In the genomic region with DNA sequence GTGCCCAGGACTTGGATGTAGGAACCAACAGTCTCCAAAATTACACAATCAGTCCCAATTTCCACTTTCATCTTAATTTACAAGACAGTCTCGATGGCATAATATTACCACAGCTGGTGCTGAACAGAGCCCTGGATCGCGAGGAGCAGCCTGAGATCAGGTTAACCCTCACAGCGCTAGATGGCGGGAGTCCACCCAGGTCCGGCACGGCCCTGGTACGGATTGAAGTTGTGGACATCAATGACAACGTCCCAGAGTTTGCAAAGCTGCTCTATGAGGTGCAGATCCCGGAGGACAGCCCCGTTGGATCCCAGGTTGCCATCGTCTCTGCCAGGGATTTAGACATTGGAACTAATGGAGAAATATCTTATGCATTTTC, we compare ENCODE assay signal across 15 cellular contexts. TPM values are rescaled to one million over a fixed set of nuclear protein-coding genes. Genes with fewer than 3 reads are reported as not detected.
DNase-seq lines count a peak whose midpoint lies in the region; ATAC-seq, FAIRE-seq and TF ChIP-seq lines count a peak whose summit lies in the region.
"Had no signal": no experiment of that assay in that cellular context is flagged by ENCODE, and none has a peak within 500 bp of the region (broad histone marks: within the 10 kb centered on the region; RNA-seq: fewer than 3 reads in every experiment).

No MANE protein-coding gene starts in this region.

- no peak for TF ChIP-seq CTCF in A549 (IDR thresholded peaks at IDR 0.05)
- TF ChIP-seq CTCF in LNCaP clone FGC (IDR thresholded peaks at IDR 0.05; ENCODE audit: control insufficient read depth, extremely low read depth, insufficient read depth) = no peak
- TF ChIP-seq CTCF in nephron (IDR thresholded peaks at IDR 0.05; ENCODE audit: unreplicated experiment in 3 of 3) = no peak

- peak overlapping the region; percentile 98 to 99 (median 99) for H3K27ac Mint-ChIP-seq in nephron
- H3K27ac Mint-ChIP-seq in stimulated activated naive B cell treated with anti-CD40 and anti-IgM and Interleukin-4, amounts not matched to agents 10 μg/mL and 1 μg/mL and 100 μg/mL, for 72 hours = no peak overlapping the region
- H3K27ac Mint-ChIP-seq: activated CD4-positive, alpha-beta T cell treated with anti-CD3 and anti-CD28 coated beads, Interleukin-2, amount 10 ng/mL, durations not matched to agents 24 days and 14 days; activated T-helper 1 cell treated with anti-CD3 and anti-CD28 coated beads, Interleukin-12 subunit alpha, Interleukin-12 subunit beta, Interleukin-2, Interleukin-4 antibody, amounts not matched to agents 30 ng/mL and 10 ng/mL and 1 ng/mL, durations not matched to agents 14 hours and 24 hours and 36 hours had no signal

- peaks cover 5% of the 10 kb centered on the region for H3K4me1 Mint-ChIP-seq in nephron
- peaks cover 0 to 1% of the 10 kb centered on the region in 2 donors for H3K4me1 Mint-ChIP-seq in stimulated activated naive B cell treated with anti-CD40 and anti-IgM and Interleukin-4, amounts not matched to agents 10 μg/mL and 1 μg/mL and 100 μg/mL, for 72 hours
- H3K4me1 Mint-ChIP-seq: activated CD4-positive, alpha-beta T cell treated with anti-CD3 and anti-CD28 coated beads, Interleukin-2, amount 10 ng/mL, durations not matched to agents 24 days and 14 days; central memory CD8-positive, alpha-beta T cell had no signal

- no peak for TF ChIP-seq POLR2A in A549 (IDR thresholded peaks at IDR 0.05; ENCODE audit: low read length)
- no peak for TF ChIP-seq POLR2A in GM18505 (IDR thresholded peaks at IDR 0.05; ENCODE audit: borderline replicate concordance, extremely low read depth, insufficient read depth, insufficient read length)

- peaks cover 9% of the 10 kb centered on the region for H3K27me3 Mint-ChIP-seq in nephron (ENCODE audit: low read depth)
- H3K27me3 Mint-ChIP-seq in stimulated activated naive B cell treated with anti-CD40 and anti-IgM and Interleukin-4, amounts not matched to agents 10 μg/mL and 1 μg/mL and 100 μg/mL, for 72 hours = peaks cover 31 to 47% of the 10 kb centered on the region in 2 donors

- peaks cover 56% of the 10 kb centered on the region for H3K36me3 Mint-ChIP-seq in nephron (ENCODE audit: low read depth)
- peaks cover 6% of the 10 kb centered on the region in 2 donors for H3K36me3 Mint-ChIP-seq in stimulated activated naive B cell treated with anti-CD40 and anti-IgM and Interleukin-4, amounts not matched to agents 10 μg/mL and 1 μg/mL and 100 μg/mL, for 72 hours

- no peaks in the 10 kb centered on the region for H3K27me3 ChIP-seq in endocrine pancreas (ENCODE audit: control insufficient read depth, insufficient read depth, low read length)

- H3K4me3 ChIP-seq in A549 (peak overlapping the region; percentile 60), LNCaP clone FGC (ENCODE audit: low read depth, low read length) (peak overlapping the region; percentile 63), endocrine pancreas (ENCODE audit: control insufficient read depth, insufficient read depth, low read length) (peak overlapping the region; percentile 17)

- POLR2A ChIA-PET in A549 (lab: Yijun Ruan, JAX) = interaction anchor here (1.2 to 1.5 kb wide), 2 partner anchors 11 to 225 kb away, joined by 4 read pairs; partner anchors contain the start of gene TAF7

- H3K4me1 ChIP-seq in A549 (no peaks in the 10 kb centered on the region), endocrine pancreas (ENCODE audit: control insufficient read depth, insufficient read depth, low read length) (no peaks in the 10 kb centered on the region)
- H3K4me1 ChIP-seq: parathyroid adenoma, tibial artery had no signal

- WGBS in A549 (ENCODE audit: missing lambda C conversion rate) = 69% methylated on average over 12 of the region's 12 CpGs

- H3K36me3 ChIP-seq in endocrine pancreas (ENCODE audit: control insufficient read depth, insufficient read depth, low read length) = no peaks in the 10 kb centered on the region

- H3K4me3 Mint-ChIP-seq in nephron = peak overlapping the region; percentile 97 to 100 (median 98)
- H3K4me3 Mint-ChIP-seq in stimulated activated naive B cell treated with anti-CD40 and anti-IgM and Interleukin-4, amounts not matched to agents 10 μg/mL and 1 μg/mL and 100 μg/mL, for 72 hours = no peak overlapping the region

- ATAC-seq in A549 = peak in 1 of 2 experiments; percentile 45; a peak in 3 of 6 replicates
- ATAC-seq in GM18505 (IDR thresholded peaks at IDR 0.05; ENCODE audit: unreplicated experiment) = no peak
- no peak for ATAC-seq in stimulated activated naive B cell treated with anti-CD40 and anti-IgM and Interleukin-4, amounts not matched to agents 10 μg/mL and 1 μg/mL and 100 μg/mL, for 72 hours (replicated peaks)

- DNase-seq in A549 (ENCODE audit: low read depth in 1 of 2, low spot score in 1 of 2) (no peak), LNCaP clone FGC (ENCODE audit: low read depth) (no peak), HTR-8/SVneo (ENCODE audit: insufficient read length, low spot score) (no peak), NCI-H2081 (lab: John Stamatoyannopoulos, UW) (no peak)
- DNase-seq in stimulated activated naive B cell treated with anti-CD40 and anti-IgM and Interleukin-4, amounts not matched to agents 10 μg/mL and 1 μg/mL and 100 μg/mL, for 72 hours = no peak
- DNase-seq: activated CD4-positive, alpha-beta T cell treated with anti-CD3 and anti-CD28 coated beads, Interleukin-2, amount 10 ng/mL, durations not matched to agents 24 days and 14 days; AML-193; NCI-H69; tibial artery had no signal

- FAIRE-seq in A549 (lab: Jason Lieb, UNC) (no peak), HTR-8/SVneo (lab: Jason Lieb, UNC) (no peak)

- CTCF ChIA-PET in A549 (lab: Yijun Ruan, JAX) = interaction anchor here (0.6 to 2.2 kb wide), 19 partner anchors 9 to 592 kb away, joined by 3 to 18 read pairs (median 4); partner anchors contain the start of genes PCDHA5, PCDHB6 and TAF7

- TF ChIP-seq RAD21 in A549 (conservative IDR thresholded peaks at IDR 0.05 in 1 of 2, IDR thresholded peaks at IDR 0.05 in 1 of 2) = no peak

- peak overlapping the region in 1 of 2 experiments; percentile 82; a peak in 2 of 6 replicates for H3K27ac ChIP-seq in A549
- H3K27ac ChIP-seq: parathyroid adenoma, tibial artery had no signal

- no peak overlapping the region for H3K9ac ChIP-seq in endocrine pancreas (ENCODE audit: control insufficient read depth, insufficient read depth, low read length)
- H3K9ac ChIP-seq: parathyroid adenoma had no signal

- H3K9me3 ChIP-seq in A549 (peaks cover 13% of the 10 kb centered on the region; the same call in 2 of the 3 replicates), endocrine pancreas (ENCODE audit: control insufficient read depth, low read length) (peaks cover 4% of the 10 kb centered on the region)

- H3K4me2 ChIP-seq in A549 = peak overlapping the region; percentile 69

- H3K9me3 Mint-ChIP-seq in nephron = peaks cover 51% of the 10 kb centered on the region
- peaks cover 7 to 18% of the 10 kb centered on the region in 2 donors for H3K9me3 Mint-ChIP-seq in stimulated activated naive B cell treated with anti-CD40 and anti-IgM and Interleukin-4, amounts not matched to agents 10 μg/mL and 1 μg/mL and 100 μg/mL, for 72 hours
- H3K9me3 Mint-ChIP-seq: central memory CD8-positive, alpha-beta T cell had no signal

- TF ChIP-seq EP300 in A549 (IDR thresholded peaks at IDR 0.05) = no peak

TF ChIP-seq in A549, 52 proteins besides CTCF, POLR2A, EP300 and RAD21 (continues in another document):
- TF ChIP-seq ESRRA (IDR thresholded peaks at IDR 0.05; ENCODE audit: borderline replicate concordance, low read length) (no peak), GATA3 (IDR thresholded peaks at IDR 0.05; ENCODE audit: borderline replicate concordance) (no peak), RNF2 (IDR thresholded peaks at IDR 0.05; ENCODE audit: borderline replicate concordance, low read depth) (no peak), EHMT2 (IDR thresholded peaks at IDR 0.05; ENCODE audit: low read depth) (no peak), BCL3 (IDR thresholded peaks at IDR 0.05) (no peak)

RNA-seq across cellular contexts. Expression of gene PCDHB2, which starts 0.8 kb away (rescaled TPM):
- polyA plus RNA-seq in A549 (2011; rRNA removed) (4.1 and 5.0 TPM in 2 replicates), A549 (2017; fragmentation: RNase III; extraction: RNeasy Plus Mini Kit Qiagen cat#74134 plus additional on column Dnase treatment) (2.7 to 3.4 TPM (median 3.0 TPM) in 3 replicates)
- polyA plus RNA-seq in A549 (2012; cell fraction: cytosol; rRNA removed) = 4.0 and 5.1 TPM in 2 replicates
- polyA plus RNA-seq in A549 (2012; cell fraction: nucleus; rRNA removed) = 12.4 and 17.0 TPM in 2 replicates
- polyA minus RNA-seq in A549 (2011; rRNA and poly(A)+ RNA removed) = 5.8 and 7.6 TPM in 2 replicates

RNA-seq across cellular contexts. Expression of gene PCDHB3, which starts 5.0 kb away (rescaled TPM):
- polyA plus RNA-seq in A549 (2011; rRNA removed) = 0.09 and 0.10 TPM in 2 replicates
- polyA plus RNA-seq in A549 (2012; cell fraction: cytosol; rRNA removed) = 0.01 and 0.04 TPM in 2 replicates
- 0.09 and 0.26 TPM in 2 replicates for polyA plus RNA-seq in A549 (2012; cell fraction: nucleus; rRNA removed)
- polyA plus RNA-seq in A549 (2017; fragmentation: RNase III; extraction: RNeasy Plus Mini Kit Qiagen cat#74134 plus additional on column Dnase treatment) = 0.03 to 0.06 TPM (median 0.03 TPM) in 3 replicates
- polyA minus RNA-seq in A549 (2011; rRNA and poly(A)+ RNA removed) = 1.0 and 1.9 TPM in 2 replicates

RNA-seq across cellular contexts. Expression of gene PCDHB4, which starts 26.4 kb away (rescaled TPM):
- polyA plus RNA-seq in A549 (2011; rRNA removed) (0.19 and 0.21 TPM in 2 replicates), A549 (2017; fragmentation: RNase III; extraction: RNeasy Plus Mini Kit Qiagen cat#74134 plus additional on column Dnase treatment) (0.03 to 0.07 TPM (median 0.05 TPM) in 3 replicates)
- 0.07 and 0.12 TPM in 2 replicates for polyA plus RNA-seq in A549 (2012; cell fraction: cytosol; rRNA removed)
- polyA plus RNA-seq in A549 (2012; cell fraction: nucleus; rRNA removed) = 0.27 and 1.8 TPM in 2 replicates
- polyA minus RNA-seq in A549 (2011; rRNA and poly(A)+ RNA removed) = 0.49 and 0.50 TPM in 2 replicates

RNA-seq across cellular contexts. Expression of gene PCDHB5, which starts 39.8 kb away (rescaled TPM):
- 1.6 and 2.0 TPM in 2 replicates for polyA plus RNA-seq in A549 (2011; rRNA removed)
- polyA plus RNA-seq in A549 (2012; cell fraction: cytosol; rRNA removed) = 1.3 and 1.8 TPM in 2 replicates
- 4.5 and 8.5 TPM in 2 replicates for polyA plus RNA-seq in A549 (2012; cell fraction: nucleus; rRNA removed)
- polyA plus RNA-seq in A549 (2017; fragmentation: RNase III; extraction: RNeasy Plus Mini Kit Qiagen cat#74134 plus additional on column Dnase treatment) = 1.4 to 1.6 TPM (median 1.4 TPM) in 3 replicates
- polyA minus RNA-seq in A549 (2011; rRNA and poly(A)+ RNA removed) = 0.74 and 1.6 TPM in 2 replicates

RNA-seq across cellular contexts. Expression of gene PCDHB1, which starts 44.1 kb away (rescaled TPM):
- polyA plus RNA-seq in A549 (2011; rRNA removed) (not detected in 2 replicates), A549 (2017; fragmentation: RNase III; extraction: RNeasy Plus Mini Kit Qiagen cat#74134 plus additional on column Dnase treatment) (not detected in 3 replicates)
- not detected in 2 replicates for polyA plus RNA-seq in A549 (2012; cell fraction: cytosol; rRNA removed)
- polyA plus RNA-seq in A549 (2012; cell fraction: nucleus; rRNA removed) = not detected in 2 replicates
- not detected in 2 replicates for polyA minus RNA-seq in A549 (2011; rRNA and poly(A)+ RNA removed)

Comparison
In these comparisons a context has a peak if more than half of its experiments do, and no peak if none do; other contexts are left out.
1. H3K4me3 Mint-ChIP-seq: peak in nephron (3 of 3); none in stimulated activated naive B cell treated with anti-CD40 and anti-IgM and Interleukin-4, amounts not matched to agents 10 μg/mL and 1 μg/mL and 100 μg/mL, for 72 hours (0 of 2).
2. Peak in every context shown above with its lines, with median percentiles within 50 percentile points of each other: H3K4me3 ChIP-seq.